In genomic region chr14:31543969-31544799, GRCh38 we compare ENCODE assay signal across 2 cellular contexts.
TF ChIP-seq lines count a peak whose summit lies in the region.

No MANE protein-coding gene starts in this region.

TF ChIP-seq in Ishikawa, 13 proteins besides CTCF, POLR2A, EP300 and RAD21 (continued from another document):
- TF ChIP-seq NFIC (IDR thresholded peaks at IDR 0.05) = no peak
- no peak for TF ChIP-seq YY1 (IDR thresholded peaks at IDR 0.05; ENCODE audit: low read depth)
- TF ChIP-seq REST (IDR thresholded peaks at IDR 0.05; ENCODE audit: low read depth) = no peak
- TF ChIP-seq CREB1 (IDR thresholded peaks at IDR 0.05; ENCODE audit: low read depth) = no peak
- no peak for TF ChIP-seq MAX (IDR thresholded peaks at IDR 0.05)
- no peak for TF ChIP-seq EGR1 (IDR thresholded peaks at IDR 0.05)
- TF ChIP-seq USF1 (IDR thresholded peaks at IDR 0.05) = no peak

TF ChIP-seq in H1, 55 proteins besides CTCF, POLR2A, EP300 and RAD21 (continued from another document):
- TF ChIP-seq GABPA (IDR thresholded peaks at IDR 0.05; ENCODE audit: borderline replicate concordance, insufficient read depth, low read length) (no peak), POLR2AphosphoS5 (IDR thresholded peaks at IDR 0.05; ENCODE audit: low read depth, low read length) (no peak), HDAC6 (IDR thresholded peaks at IDR 0.05; ENCODE audit: low read depth, low read length) (no peak), ZNF274 (IDR thresholded peaks at IDR 0.05; ENCODE audit: borderline replicate concordance, extremely low read depth, low read length) (no peak), SRF (IDR thresholded peaks at IDR 0.05; ENCODE audit: low read depth, low read length) (no peak)
